9 cellular contexts compared by ENCODE assay signal in genomic region chr4:48654015-48654664, GRCh38.
DNase-seq lines count a peak whose midpoint lies in the region; ATAC-seq and TF ChIP-seq lines count a peak whose summit lies in the region.
"Had no signal": no experiment of that assay in that cellular context is flagged by ENCODE, and none has a peak within 500 bp of the region (broad histone marks: within the 10 kb centered on the region; RNA-seq: fewer than 3 reads in every experiment).

No MANE protein-coding gene starts in this region.

- in situ Hi-C loops in brain microvascular endothelial cell (cut with HindIII; ENCODE audit: low pct_ligation_motif_present, low sequenced_read_pairs) (no loop called here), transverse colon (cut with MboI; ENCODE audit: low pct_ligation_motif_present in 1 of 4, low pct_unique_long_range_greater_than_20kb in 1 of 4, low sequenced_read_pairs in 3 of 4) (no loop called here)

- H3K27ac ChIP-seq in brain microvascular endothelial cell, result peak overlapping the region; percentile 29
- peak overlapping the region; percentile 55 for H3K27ac ChIP-seq in layer of hippocampus (ENCODE audit: low read depth, low read length)
- H3K27ac ChIP-seq in transverse colon, result peak overlapping the region in 3 of 4 donors; percentile 7 to 33 (median 20)

- no peak for DNase-seq in activated T-cell treated with anti-CD3 and anti-CD28 coated beads, Interleukin-2, amount 50 U/mL, for 4 hours
- no peak for DNase-seq in activated T-cell treated with anti-CD3 and anti-CD28 coated beads, Interleukin-2, amount 50 U/mL, for 48 hours
- DNase-seq in brain microvascular endothelial cell, result peak; percentile 20
- no peak for DNase-seq in transverse colon
- no peak for DNase-seq in A172 (ENCODE audit: low spot score)
- DNase-seq: AML-193 had no signal

- WGBS in transverse colon (ENCODE audit: low coverage in 1 of 2), 2 donors, result 53 to 67% methylated on average over 4 of the region's 4 CpGs

- peak overlapping the region; percentile 24 for H3K4me3 Mint-ChIP-seq in activated T-cell treated with anti-CD3 and anti-CD28 coated beads, Interleukin-2, amount 50 U/mL, for 4 hours

- no peaks in the 10 kb centered on the region for H3K9me3 Mint-ChIP-seq in activated T-cell treated with anti-CD3 and anti-CD28 coated beads, Interleukin-2, amount 50 U/mL, for 4 hours

- intact Hi-C loops in transverse colon (cut with DNase I; ENCODE audit: low total_unique reads), result no loop called here

- no peaks in the 10 kb centered on the region for H3K27me3 Mint-ChIP-seq in activated T-cell treated with anti-CD3 and anti-CD28 coated beads, Interleukin-2, amount 50 U/mL, for 4 hours (ENCODE audit: low read depth)

- TF ChIP-seq CTCF in brain microvascular endothelial cell (IDR thresholded peaks at IDR 0.05; ENCODE audit: low read depth, low read length, missing control alignments) (no peak), transverse colon (IDR thresholded peaks at IDR 0.05) (no peak)

- no peak for ATAC-seq in activated T-cell treated with anti-CD3 and anti-CD28 coated beads, Interleukin-2, amount 50 U/mL, for 4 hours
- ATAC-seq in HG03442 (IDR thresholded peaks at IDR 0.05; ENCODE audit: unreplicated experiment) (no peak), GM18870 (IDR thresholded peaks at IDR 0.05; ENCODE audit: unreplicated experiment) (no peak)

- H3K4me1 Mint-ChIP-seq in activated T-cell treated with anti-CD3 and anti-CD28 coated beads, Interleukin-2, amount 50 U/mL, for 4 hours (ENCODE audit: low read depth), result peaks cover 45% of the 10 kb centered on the region

- peaks cover 16% of the 10 kb centered on the region for H3K36me3 Mint-ChIP-seq in activated T-cell treated with anti-CD3 and anti-CD28 coated beads, Interleukin-2, amount 50 U/mL, for 4 hours (ENCODE audit: insufficient read depth)

- H3K4me3 ChIP-seq in brain microvascular endothelial cell (ENCODE audit: low read depth, low read length) (no peak overlapping the region), transverse colon (no peak overlapping the region)

- no peak for TF ChIP-seq EP300 in transverse colon (IDR thresholded peaks at IDR 0.05; ENCODE audit: low read depth)

- H3K4me1 ChIP-seq in transverse colon, result peaks cover 6 to 50% (median 30%) of the 10 kb centered on the region in 4 donors

- TF ChIP-seq POLR2A in transverse colon (IDR thresholded peaks at IDR 0.05), result no peak

- no peaks in the 10 kb centered on the region for H3K36me3 ChIP-seq in brain microvascular endothelial cell (replicated peaks)
- no peaks in the 10 kb centered on the region for H3K36me3 ChIP-seq in transverse colon

- H3K27me3 ChIP-seq in brain microvascular endothelial cell (replicated peaks) (no peaks in the 10 kb centered on the region), layer of hippocampus (ENCODE audit: control insufficient read depth, insufficient read depth, low read length) (no peaks in the 10 kb centered on the region), transverse colon (no peaks in the 10 kb centered on the region)

- no peaks in the 10 kb centered on the region for H3K9me3 ChIP-seq in transverse colon
